ENCODE assay signal across 8 cellular contexts in the genomic region with DNA sequence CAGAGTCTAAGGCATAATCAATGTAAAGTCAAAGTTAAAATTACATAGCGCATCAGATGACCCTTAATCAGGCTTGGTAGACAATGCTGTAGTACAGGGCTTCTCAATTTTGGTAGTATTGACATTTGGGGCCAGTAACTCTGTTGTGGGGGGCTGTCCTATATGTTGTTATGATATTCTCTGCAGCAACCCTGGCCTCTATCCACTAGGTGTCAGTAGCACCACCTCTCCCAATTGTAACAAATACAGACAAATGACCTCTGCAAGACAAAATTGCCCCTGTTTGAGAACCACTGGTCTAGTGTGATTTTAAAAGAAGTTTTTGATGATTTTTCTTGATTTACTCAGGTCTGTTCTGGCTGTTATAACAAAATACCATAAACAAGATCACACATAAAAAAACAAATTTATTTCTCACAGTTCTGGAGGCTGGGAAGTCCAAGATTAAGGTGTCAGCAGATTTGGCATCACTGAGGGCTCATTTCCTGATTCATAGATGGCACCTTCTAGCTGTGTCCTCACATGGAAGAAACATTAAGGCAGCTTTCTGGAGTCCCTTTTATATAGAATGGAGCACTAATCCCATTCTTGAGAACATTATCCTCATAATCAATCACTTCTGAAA. TPM values are rescaled to one million over a fixed set of nuclear protein-coding genes. Genes with fewer than 3 reads are reported as not detected.
A peak's percentile ranks its signal among the peaks of the same experiment; 100 is the strongest.
DNase-seq lines count a peak whose midpoint lies in the region; ATAC-seq lines count a peak whose summit lies in the region.

No MANE protein-coding gene starts in this region.

- H3K4me3 Mint-ChIP-seq in immature natural killer cell = no peak overlapping the region
- no peak overlapping the region for H3K4me3 Mint-ChIP-seq in stimulated activated naive CD8-positive, alpha-beta T cell treated with anti-CD3 and anti-CD28 coated beads, Interleukin-15, amount 100 ng/mL, for 72 hours

- ATAC-seq in GM19328 (IDR thresholded peaks at IDR 0.05; ENCODE audit: unreplicated experiment) (peak; percentile 89), HG03139 (IDR thresholded peaks at IDR 0.05; ENCODE audit: unreplicated experiment) (peak; percentile 88)
- peak; percentile 80 for ATAC-seq in stimulated activated naive CD8-positive, alpha-beta T cell treated with anti-CD3 and anti-CD28 coated beads, Interleukin-15, amount 100 ng/mL, for 72 hours

- H3K9me3 Mint-ChIP-seq in immature natural killer cell = no peaks in the 10 kb centered on the region
- H3K9me3 Mint-ChIP-seq in stimulated activated naive CD8-positive, alpha-beta T cell treated with anti-CD3 and anti-CD28 coated beads, Interleukin-15, amount 100 ng/mL, for 72 hours = no peaks in the 10 kb centered on the region

- peak; percentile 9 for DNase-seq in NCI-H1092 treated with DMSO at 0.1 percent for 48 hours (lab: John Stamatoyannopoulos, UW)
- DNase-seq in NCI-H1092 (lab: John Stamatoyannopoulos, UW) = no peak
- DNase-seq in NCI-H774 (lab: John Stamatoyannopoulos, UW) = peak; percentile 6
- peak; percentile 39 for DNase-seq in amniotic epithelial cell (ENCODE audit: low read depth)
- DNase-seq in immature natural killer cell = peak; percentile 29 to 36 (median 31)
- DNase-seq in stimulated activated naive CD8-positive, alpha-beta T cell treated with anti-CD3 and anti-CD28 coated beads, Interleukin-15, amount 100 ng/mL, for 72 hours = peak; percentile 15 to 22

- H3K27me3 Mint-ChIP-seq in immature natural killer cell (ENCODE audit: low read depth in 3 of 3) = peaks cover 3 to 8% (median 5%) of the 10 kb centered on the region in 3 donors
- peaks cover 6% of the 10 kb centered on the region for H3K27me3 Mint-ChIP-seq in stimulated activated naive CD8-positive, alpha-beta T cell treated with anti-CD3 and anti-CD28 coated beads, Interleukin-15, amount 100 ng/mL, for 72 hours

- H3K4me1 Mint-ChIP-seq in immature natural killer cell = no peaks in the 10 kb centered on the region
- no peaks in the 10 kb centered on the region for H3K4me1 Mint-ChIP-seq in stimulated activated naive CD8-positive, alpha-beta T cell treated with anti-CD3 and anti-CD28 coated beads, Interleukin-15, amount 100 ng/mL, for 72 hours

- no peaks in the 10 kb centered on the region for H3K36me3 Mint-ChIP-seq in immature natural killer cell

- no peak overlapping the region for H3K27ac Mint-ChIP-seq in immature natural killer cell
- H3K27ac Mint-ChIP-seq in stimulated activated naive CD8-positive, alpha-beta T cell treated with anti-CD3 and anti-CD28 coated beads, Interleukin-15, amount 100 ng/mL, for 72 hours = no peak overlapping the region

RNA-seq across cellular contexts. Expression of a gene that starts 37.6 kb away (rescaled TPM):
- polyA plus RNA-seq in immature natural killer cell = 10 to 100 TPM; 17.2 to 21.3 (median 19.7) TPM
